Comparison of ENCODE assay signal across 7 cellular contexts in the genomic region with DNA sequence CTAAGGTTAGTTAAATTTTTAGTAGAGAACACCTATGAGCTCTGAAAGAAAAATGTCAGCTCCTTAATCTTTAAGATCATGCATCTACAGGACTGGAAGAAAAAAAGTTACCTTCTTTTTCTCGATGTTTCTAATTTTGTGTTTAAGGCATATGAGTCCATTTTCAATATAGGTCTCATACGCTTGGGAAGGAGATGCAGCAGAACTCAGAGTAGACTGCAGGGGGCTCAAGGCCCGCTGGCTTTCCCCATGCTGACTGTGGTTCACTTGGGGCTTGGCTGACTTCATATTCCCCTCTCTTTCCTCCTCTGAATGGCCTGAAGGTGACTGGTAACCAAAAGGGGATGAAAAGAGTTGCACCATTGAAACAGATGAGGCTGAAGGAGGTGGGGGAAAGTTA. TPM values are rescaled to one million over a fixed set of nuclear protein-coding genes. Genes with fewer than 3 reads are reported as not detected.
DNase-seq lines count a peak whose midpoint lies in the region; ATAC-seq and TF ChIP-seq lines count a peak whose summit lies in the region.

No MANE protein-coding gene starts in this region.

- POLR2A ChIA-PET in WTC11 (lab: Charles Lee), result interaction anchor here (0.6 to 3.2 kb wide), 5 partner anchors 20 to 1212 kb away, joined by 3 to 37 read pairs (median 6); a partner anchor contains a TSS

- CTCF ChIA-PET in WTC11 (lab: Charles Lee), result interaction anchor here (0.6 to 3.4 kb wide), 11 partner anchors 10 to 173 kb away, joined by 3 to 59 read pairs (median 8); a partner anchor contains a TSS

- 65 to 85% (median 68%) methylated on average over 3 of the region's 3 CpGs for WGBS in spleen, 5 donors

- H3K36me3 ChIP-seq in HUES48 (ENCODE audit: control insufficient read depth, insufficient read depth, low read length), result peaks cover 28% of the 10 kb centered on the region
- H3K36me3 ChIP-seq in spleen, result no peaks in the 10 kb centered on the region
- H3K36me3 ChIP-seq in left lung, result no peaks in the 10 kb centered on the region

- H3K9ac ChIP-seq in HUES48 (ENCODE audit: low read depth, low read length), result no peak overlapping the region

- intact Hi-C loops in spleen (cut with DNase I; ENCODE audit: low total_unique reads) (no loop called here), left lung (cut with DNase I) (no loop called here)

- peak overlapping the region; percentile 87 for H3K4me3 Mint-ChIP-seq in WTC11

- peaks cover 6% of the 10 kb centered on the region for H3K36me3 Mint-ChIP-seq in WTC11

- H3K4me1 ChIP-seq in HUES48 (ENCODE audit: control insufficient read depth, insufficient read depth, low read length) (peaks cover 24% of the 10 kb centered on the region), spleen (peaks cover 9 to 41% (median 22%) of the 10 kb centered on the region in 6 donors), left lung (peaks cover 0 to 13% of the 10 kb centered on the region in 2 donors)

- H3K27me3 Mint-ChIP-seq in WTC11 (ENCODE audit: low read depth), result no peaks in the 10 kb centered on the region

- peak overlapping the region; percentile 44 for H3K27ac Mint-ChIP-seq in WTC11

- peaks cover 59% of the 10 kb centered on the region for H3K4me1 Mint-ChIP-seq in WTC11

- H3K4me3 ChIP-seq in HUES48 (ENCODE audit: low read depth, low read length) (peak overlapping the region; percentile 82), spleen (peak overlapping the region in 3 of 8 donors; percentile 83 to 95 (median 84)), left lung (peak overlapping the region in 1 of 2 donors; percentile 78)

- TF ChIP-seq POLR2A in spleen (IDR thresholded peaks at IDR 0.05), result no peak

- H3K27me3 ChIP-seq in HUES48 (ENCODE audit: control insufficient read depth, insufficient read depth, low read length) (no peaks in the 10 kb centered on the region), spleen (replicated peaks in 1 of 7) (no peaks in the 10 kb centered on the region), left lung (no peaks in the 10 kb centered on the region)

- H3K27ac ChIP-seq in HUES48 (ENCODE audit: low read depth, low read length), result no peak overlapping the region
- H3K27ac ChIP-seq in spleen, result no peak overlapping the region
- H3K27ac ChIP-seq in left lung, result no peak overlapping the region

- TF ChIP-seq CTCF in WTC11 (IDR thresholded peaks at IDR 0.05) (no peak), spleen (IDR thresholded peaks at IDR 0.05 in 8 of 11, conservative IDR thresholded peaks at IDR 0.05 in 3 of 11) (peak in 1 of 11 experiments; percentile 16), left lung (IDR thresholded peaks at IDR 0.05) (no peak)

- H3K9me3 Mint-ChIP-seq in WTC11, result no peaks in the 10 kb centered on the region

- DNase-seq in EH (ENCODE audit: low read depth), result peak; percentile 53
- DNase-seq in WTC11 (ENCODE audit: low spot score), result peak; percentile 42
- peak; percentile 27 for DNase-seq in hepatic stellate cell (ENCODE audit: low spot score)
- DNase-seq in spleen, result no peak
- no peak for DNase-seq in cortex of kidney (lab: John Stamatoyannopoulos, UW)
- DNase-seq in left lung, result no peak

- ATAC-seq in WTC11, result peak; percentile 7; the same call in 1 of the 2 replicates
- ATAC-seq in left lung, result no peak

- no peaks in the 10 kb centered on the region for H3K9me3 ChIP-seq in HUES48 (ENCODE audit: control insufficient read depth, insufficient read depth, low read length)
- H3K9me3 ChIP-seq in spleen, result no peaks in the 10 kb centered on the region
- no peaks in the 10 kb centered on the region for H3K9me3 ChIP-seq in left lung

TF ChIP-seq in WTC11, 78 proteins besides CTCF, POLR2A, EP300 and RAD21:
- TF ChIP-seq, protein P1, sequence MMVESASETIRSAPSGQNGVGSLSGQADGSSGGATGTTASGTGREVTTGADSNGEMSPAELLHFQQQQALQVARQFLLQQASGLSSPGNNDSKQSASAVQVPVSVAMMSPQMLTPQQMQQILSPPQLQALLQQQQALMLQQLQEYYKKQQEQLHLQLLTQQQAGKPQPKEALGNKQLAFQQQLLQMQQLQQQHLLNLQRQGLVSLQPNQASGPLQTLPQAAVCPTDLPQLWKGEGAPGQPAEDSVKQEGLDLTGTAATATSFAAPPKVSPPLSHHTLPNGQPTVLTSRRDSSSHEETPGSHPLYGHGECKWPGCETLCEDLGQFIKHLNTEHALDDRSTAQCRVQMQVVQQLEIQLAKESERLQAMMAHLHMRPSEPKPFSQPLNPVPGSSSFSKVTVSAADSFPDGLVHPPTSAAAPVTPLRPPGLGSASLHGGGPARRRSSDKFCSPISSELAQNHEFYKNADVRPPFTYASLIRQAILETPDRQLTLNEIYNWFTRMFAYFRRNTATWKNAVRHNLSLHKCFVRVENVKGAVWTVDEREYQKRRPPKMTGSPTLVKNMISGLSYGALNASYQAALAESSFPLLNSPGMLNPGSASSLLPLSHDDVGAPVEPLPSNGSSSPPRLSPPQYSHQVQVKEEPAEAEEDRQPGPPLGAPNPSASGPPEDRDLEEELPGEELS (CRISPR knock-in tag; IDR thresholded peaks at IDR 0.05), result no peak
- TF ChIP-seq GABPB1 (CRISPR knock-in tag; IDR thresholded peaks at IDR 0.05), result 0 out of 2 replicates have a peak, but pooled peaks have one; percentile 13
TF ChIP-seq in WTC11: peak in this region for 1.

RNA-seq across cellular contexts. Expression of a gene that starts 1.5 kb away (rescaled TPM):
- total RNA-seq in WTC11 (2021), result 55.9 to 62.7 TPM (median 59.7 TPM) in 3 replicates
- 10 to 100 TPM; 20.5 to 54.5 (median 26.8) TPM for total RNA-seq in spleen
- 10 to 100 TPM; 11.4 to 22.9 (median 16.4) TPM for polyA plus RNA-seq in spleen
- 10 to 100 TPM; 16.4 to 20.1 TPM for total RNA-seq in left lung

RNA-seq across cellular contexts. Expression of a gene that starts 57.6 kb away (rescaled TPM):
- 41.2 to 44.8 TPM (median 43.1 TPM) in 3 replicates for total RNA-seq in WTC11 (2021)
- total RNA-seq in spleen, result 10 to 100 TPM; 44.5 to 68.2 (median 52.6) TPM
- polyA plus RNA-seq in spleen, result 10 to 100 TPM in 2 of 3 donors, 1 to 10 TPM in 1; 8.5 to 15.4 (median 10.2) TPM
- 10 to 100 TPM; 48.4 to 49.0 TPM for total RNA-seq in left lung

Comparison
In these comparisons a context has a peak if more than half of its experiments do, and no peak if none do; other contexts are left out.
1. DNase-seq: peak in EH (single experiment), WTC11 (single experiment) and hepatic stellate cell (single experiment); none in spleen (single experiment), cortex of kidney (single experiment) and left lung (0 of 2).